1 cellular context compared by ENCODE assay signal in genomic region chr19:18208098-18208951, GRCh38.
TF ChIP-seq lines count a peak whose summit lies in the region.

No MANE protein-coding gene starts in this region.

TF ChIP-seq in A549, 52 proteins besides CTCF, POLR2A, EP300 and RAD21 (continued from another document):
- TF ChIP-seq HMGXB4 (CRISPR knock-in tag; IDR thresholded peaks at IDR 0.05; ENCODE audit: borderline replicate concordance) (no peak), ESRRA (IDR thresholded peaks at IDR 0.05; ENCODE audit: borderline replicate concordance, low read length) (peak; percentile 85), PHF8 (IDR thresholded peaks at IDR 0.05; ENCODE audit: borderline replicate concordance, low read depth) (no peak)
